18 cellular contexts compared by ENCODE assay signal in the genomic region with DNA sequence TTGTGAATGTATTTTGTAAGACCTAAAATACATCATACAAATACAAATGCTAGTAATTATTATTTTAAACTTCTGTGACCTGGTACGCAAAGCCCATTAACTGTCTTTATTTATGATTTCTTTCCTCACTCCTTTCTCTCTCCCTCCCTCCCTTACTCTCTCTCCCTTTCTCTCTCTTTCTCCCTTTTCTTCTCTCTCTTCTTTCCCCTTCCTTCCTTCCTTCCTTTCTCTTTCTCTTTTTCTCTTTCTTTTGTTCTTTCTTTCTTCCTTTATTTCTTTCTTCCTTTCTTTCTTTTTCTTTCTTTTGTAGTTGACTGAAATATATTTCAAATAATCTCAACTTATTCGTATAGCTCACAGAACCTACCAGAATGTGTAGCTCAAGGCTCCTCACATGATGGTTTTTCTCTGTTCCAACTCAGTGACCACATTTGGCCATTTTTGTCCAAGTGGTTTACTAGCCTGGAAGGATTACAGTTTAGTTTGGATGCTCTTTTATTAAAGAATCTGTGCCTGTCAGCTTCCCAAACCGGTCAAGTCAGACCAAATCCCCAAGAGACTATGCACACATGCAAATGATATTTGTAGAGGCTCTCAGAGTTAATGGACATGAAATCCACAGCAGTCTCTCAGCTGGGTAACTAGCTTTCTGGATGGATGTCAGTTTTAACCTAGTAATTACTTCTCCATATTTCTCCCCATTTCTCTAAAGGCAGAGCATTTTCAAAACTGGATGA.
DNase-seq lines count a peak whose midpoint lies in the region; ATAC-seq lines count a peak whose summit lies in the region.
"Had no signal": no experiment of that assay in that cellular context is flagged by ENCODE, and none has a peak within 500 bp of the region (broad histone marks: within the 10 kb centered on the region; RNA-seq: fewer than 3 reads in every experiment).

No MANE protein-coding gene starts in this region.

- H3K36me3 Mint-ChIP-seq in stimulated activated effector memory CD8-positive, alpha-beta T cell treated with anti-CD3 and anti-CD28 coated beads, Interleukin-12 subunit alpha, Interleukin-12 subunit beta, amount 100 ng/mL, for 72 hours: no peaks in the 10 kb centered on the region
- H3K36me3 Mint-ChIP-seq: activated naive CD4-positive, alpha-beta T cell treated with anti-CD3 and anti-CD28 coated beads, Interleukin-2, amount 10 ng/mL, durations not matched to agents 7 days and 5 days; CD8-positive, alpha-beta memory T cell; natural killer cell had no signal

- no peaks in the 10 kb centered on the region for H3K4me1 Mint-ChIP-seq in stimulated activated effector memory CD8-positive, alpha-beta T cell treated with anti-CD3 and anti-CD28 coated beads, Interleukin-12 subunit alpha, Interleukin-12 subunit beta, amount 100 ng/mL, for 72 hours
- H3K4me1 Mint-ChIP-seq: activated naive CD4-positive, alpha-beta T cell treated with anti-CD3 and anti-CD28 coated beads, Interleukin-2, amount 10 ng/mL, durations not matched to agents 7 days and 5 days; CD8-positive, alpha-beta memory T cell; natural killer cell had no signal

- no peak for ATAC-seq in stimulated activated effector memory CD8-positive, alpha-beta T cell treated with anti-CD3 and anti-CD28 coated beads, Interleukin-12 subunit alpha, Interleukin-12 subunit beta, amount 100 ng/mL, for 72 hours
- ATAC-seq: left lobe of liver, natural killer cell, Panc1 had no signal

- DNase-seq in GM04503 (ENCODE audit: low read depth) (peak; percentile 94), NCI-H345 treated with DMSO at 0.1 percent for 48 hours (lab: John Stamatoyannopoulos, UW; ENCODE audit: unreplicated experiment) (peak; percentile 5), dedifferentiated amniotic fluid mesenchymal stem cell (ENCODE audit: extremely low spot score) (peak; percentile 83), retina (peak; percentile 8), NAMALWA (ENCODE audit: low spot score) (no peak), OCI-M2 (lab: John Stamatoyannopoulos, UW; ENCODE audit: unreplicated experiment) (no peak)
- no peak for DNase-seq in stimulated activated effector memory CD8-positive, alpha-beta T cell treated with anti-CD3 and anti-CD28 coated beads, Interleukin-12 subunit alpha, Interleukin-12 subunit beta, amount 100 ng/mL, for 72 hours (ENCODE audit: low spot score in 2 of 2)
- no peak for DNase-seq in activated CD8-positive, alpha-beta memory T cell treated with anti-CD3 and anti-CD28 coated beads for 24 hours
- DNase-seq: activated CD4-positive, alpha-beta T cell treated with anti-CD3 and anti-CD28 coated beads for 1 hour; activated CD8-positive, alpha-beta memory T cell treated with anti-CD3 and anti-CD28 coated beads, Interleukin-2, amount 50 U/mL, for 48 hours; activated naive CD4-positive, alpha-beta T cell treated with anti-CD3 and anti-CD28 coated beads, Interleukin-2, amount 10 ng/mL, durations not matched to agents 7 days and 5 days; CD8-positive, alpha-beta memory T cell; GDM1; natural killer cell; stimulated activated CD4-positive, alpha-beta T cell treated with anti-CD3 and anti-CD28 coated beads, Interleukin-4, amount 100 ng/mL, for 1 hour; T-helper 1 cell had no signal

- peaks cover 20% of the 10 kb centered on the region for H3K9me3 Mint-ChIP-seq in stimulated activated effector memory CD8-positive, alpha-beta T cell treated with anti-CD3 and anti-CD28 coated beads, Interleukin-12 subunit alpha, Interleukin-12 subunit beta, amount 100 ng/mL, for 72 hours

- no peak overlapping the region for H3K4me3 Mint-ChIP-seq in stimulated activated effector memory CD8-positive, alpha-beta T cell treated with anti-CD3 and anti-CD28 coated beads, Interleukin-12 subunit alpha, Interleukin-12 subunit beta, amount 100 ng/mL, for 72 hours
- H3K4me3 Mint-ChIP-seq: activated naive CD4-positive, alpha-beta T cell treated with anti-CD3 and anti-CD28 coated beads, Interleukin-2, amount 10 ng/mL, durations not matched to agents 7 days and 5 days; CD8-positive, alpha-beta memory T cell; natural killer cell had no signal

- H3K27ac Mint-ChIP-seq in stimulated activated effector memory CD8-positive, alpha-beta T cell treated with anti-CD3 and anti-CD28 coated beads, Interleukin-12 subunit alpha, Interleukin-12 subunit beta, amount 100 ng/mL, for 72 hours: no peak overlapping the region
- H3K27ac Mint-ChIP-seq: activated naive CD4-positive, alpha-beta T cell treated with anti-CD3 and anti-CD28 coated beads, Interleukin-2, amount 10 ng/mL, durations not matched to agents 7 days and 5 days; CD8-positive, alpha-beta memory T cell; natural killer cell had no signal

Comparison
In these comparisons a context has a peak if more than half of its experiments do, and no peak if none do; other contexts are left out.
1. DNase-seq: peak in GM04503 (single experiment), NCI-H345 treated with DMSO at 0.1 percent for 48 hours (single experiment), dedifferentiated amniotic fluid mesenchymal stem cell (single experiment) and retina (single experiment); none in stimulated activated effector memory CD8-positive, alpha-beta T cell treated with anti-CD3 and anti-CD28 coated beads, Interleukin-12 subunit alpha, Interleukin-12 subunit beta, amount 100 ng/mL, for 72 hours (0 of 2), NAMALWA (single experiment), OCI-M2 (single experiment) and activated CD8-positive, alpha-beta memory T cell treated with anti-CD3 and anti-CD28 coated beads for 24 hours (single experiment).